In the genomic region with DNA sequence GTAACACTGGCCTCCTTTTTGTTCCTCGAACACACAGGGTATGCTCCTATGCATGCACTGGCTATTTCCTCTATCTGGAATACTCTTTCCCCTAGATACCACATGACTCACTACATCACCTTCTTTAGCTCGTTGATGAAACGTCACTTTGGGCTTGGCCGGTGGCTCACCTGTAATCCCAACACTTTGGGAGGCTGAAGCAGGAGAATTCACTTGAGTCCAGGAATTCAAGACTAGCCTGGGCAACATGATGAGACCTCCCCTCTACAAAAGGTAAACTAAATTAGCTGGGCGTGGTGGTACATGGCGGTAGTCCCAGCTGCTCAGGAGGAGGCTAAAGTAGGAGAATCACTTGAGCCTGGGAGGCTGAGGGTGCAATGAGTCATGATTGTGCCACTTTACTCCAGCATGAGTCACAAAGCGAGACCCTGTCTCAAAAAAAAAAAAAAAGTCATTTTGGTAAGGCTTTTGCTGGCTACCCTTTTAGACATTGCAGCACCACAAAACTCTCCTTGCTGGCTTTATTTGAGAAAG, we compare ENCODE assay signal across 17 cellular contexts. TPM values are rescaled to one million over a fixed set of nuclear protein-coding genes. Genes with fewer than 3 reads are reported as not detected.
DNase-seq lines count a peak whose midpoint lies in the region; TF ChIP-seq lines count a peak whose summit lies in the region.
"Had no signal": no experiment of that assay in that cellular context is flagged by ENCODE, and none has a peak within 500 bp of the region (broad histone marks: within the 10 kb centered on the region; RNA-seq: fewer than 3 reads in every experiment).

No MANE protein-coding gene starts in this region.

- WGBS in tibial nerve, 2 donors: 85 to 89% methylated on average over 7 of the region's 7 CpGs

- H3K4me3 ChIP-seq in tibial nerve: no peak overlapping the region
- H3K4me3 ChIP-seq: upper lobe of left lung had no signal

- DNase-seq in 8988T: peak; percentile 9
- peak; percentile 46 for DNase-seq in ELR (ENCODE audit: low read depth)
- DNase-seq in RPMI7951 (ENCODE audit: low read depth): peak; percentile 47
- DNase-seq in iris pigment epithelial cell (ENCODE audit: low read depth): peak; percentile 34
- DNase-seq in UCSD-AML1 (lab: John Stamatoyannopoulos, UW; ENCODE audit: unreplicated experiment): no peak
- DNase-seq in tibial nerve (ENCODE audit: low spot score in 2 of 2): no peak
- DNase-seq in nucleus accumbens (lab: John Stamatoyannopoulos, UW): no peak
- no peak for DNase-seq in ACHN
- DNase-seq: activated CD4-positive, CD25-positive, alpha-beta regulatory T cell; anterior cingulate cortex; COR-L47; erythroblast; HFFc6; NCI-H1694 treated with DMSO at 0.1 percent for 48 hours; NCI-H510A treated with DMSO at 0.1 percent for 48 hours had no signal

- H3K27me3 ChIP-seq in tibial nerve: no peaks in the 10 kb centered on the region
- H3K27me3 ChIP-seq: upper lobe of left lung had no signal

- peaks cover 0 to 6% (median 0%) of the 10 kb centered on the region in 3 donors for H3K36me3 ChIP-seq in tibial nerve
- H3K36me3 ChIP-seq: upper lobe of left lung had no signal

- no peaks in the 10 kb centered on the region for H3K4me1 ChIP-seq in tibial nerve
- H3K4me1 ChIP-seq: upper lobe of left lung had no signal

- TF ChIP-seq EP300 in tibial nerve (IDR thresholded peaks at IDR 0.05): no peak

- TF ChIP-seq CTCF in tibial nerve (IDR thresholded peaks at IDR 0.05): no peak

- in situ Hi-C loops in ACHN (cut with HindIII; ENCODE audit: low pct_ligation_motif_present, low pct_unique_long_range_greater_than_20kb, low sequenced_read_pairs): no loop called here

- no peak overlapping the region for H3K27ac ChIP-seq in tibial nerve
- H3K27ac ChIP-seq: KMS-11, upper lobe of left lung had no signal

- no peak for TF ChIP-seq POLR2A in tibial nerve (IDR thresholded peaks at IDR 0.05)

- H3K9me3 ChIP-seq in tibial nerve: no peaks in the 10 kb centered on the region
- H3K9me3 ChIP-seq: upper lobe of left lung had no signal

RNA-seq across cellular contexts. Expression of a gene that starts 14.5 kb away (rescaled TPM):
- total RNA-seq in RPMI7951 (2014; rRNA removed; shearing (Covaris generic)): 36.6 and 50.7 TPM in 2 replicates
- total RNA-seq in tibial nerve: 10 to 100 TPM; 27.1 to 38.1 (median 36.8) TPM

RNA-seq across cellular contexts. Expression of a gene that starts 14.6 kb away (rescaled TPM):
- 37.5 and 54.1 TPM in 2 replicates for total RNA-seq in RPMI7951 (2014; rRNA removed; shearing (Covaris generic))
- total RNA-seq in tibial nerve: 100 to 1,000 TPM in 1 of 4 donors, 10 to 100 TPM in 3; 64.2 to 148 (median 74.5) TPM

Comparison
In these comparisons a context has a peak if more than half of its experiments do, and no peak if none do; other contexts are left out.
1. DNase-seq: peak in 8988T (single experiment), ELR (single experiment), RPMI7951 (single experiment) and iris pigment epithelial cell (single experiment); none in UCSD-AML1 (single experiment), tibial nerve (0 of 2), nucleus accumbens (0 of 56) and ACHN (single experiment).